ENCODE assay signal across 8 cellular contexts in genomic region chr11:78715639-78716311, GRCh38.
DNase-seq lines count a peak whose midpoint lies in the region; ATAC-seq and TF ChIP-seq lines count a peak whose summit lies in the region.

No MANE protein-coding gene starts in this region.

- ATAC-seq in HG03432 (IDR thresholded peaks at IDR 0.05; ENCODE audit: unreplicated experiment) (peak; percentile 72), GM19324 (IDR thresholded peaks at IDR 0.05; ENCODE audit: low FRiP score, unreplicated experiment) (no peak)
- ATAC-seq in activated T-cell treated with anti-CD3 and anti-CD28 coated beads, Interleukin-2, amount 50 U/mL, for 72 hours (replicated peaks in 1 of 2), result peak; percentile 66 to 75

- no peaks in the 10 kb centered on the region for H3K9me3 ChIP-seq in left ventricle myocardium inferior (replicated peaks)
- H3K9me3 ChIP-seq in spleen, result no peaks in the 10 kb centered on the region

- H3K36me3 Mint-ChIP-seq in activated T-cell treated with anti-CD3 and anti-CD28 coated beads, Interleukin-2, amount 50 U/mL, for 72 hours (ENCODE audit: insufficient read depth in 2 of 2), result no peaks in the 10 kb centered on the region

- H3K36me3 ChIP-seq in left ventricle myocardium inferior, result no peaks in the 10 kb centered on the region
- no peaks in the 10 kb centered on the region for H3K36me3 ChIP-seq in spleen

- H3K4me1 ChIP-seq in left ventricle myocardium inferior (no peaks in the 10 kb centered on the region), spleen (no peaks in the 10 kb centered on the region)

- H3K27me3 ChIP-seq in left ventricle myocardium inferior (ENCODE audit: low read depth) (peaks cover 11% of the 10 kb centered on the region), spleen (replicated peaks in 1 of 7) (no peaks in the 10 kb centered on the region)

- H3K27ac Mint-ChIP-seq in activated T-cell treated with anti-CD3 and anti-CD28 coated beads, Interleukin-2, amount 50 U/mL, for 72 hours, result no peak overlapping the region

- no peak for TF ChIP-seq POLR2A in spleen (IDR thresholded peaks at IDR 0.05)

- peak; percentile 51 for TF ChIP-seq CTCF in left ventricle myocardium inferior (IDR thresholded peaks at IDR 0.05; ENCODE audit: borderline replicate concordance)
- peak in 6 of 11 experiments; percentile 16 to 62 (median 46) for TF ChIP-seq CTCF in spleen (IDR thresholded peaks at IDR 0.05 in 8 of 11, conservative IDR thresholded peaks at IDR 0.05 in 3 of 11)

- H3K9me3 Mint-ChIP-seq in activated T-cell treated with anti-CD3 and anti-CD28 coated beads, Interleukin-2, amount 50 U/mL, for 72 hours, result no peaks in the 10 kb centered on the region

- 49 to 59% (median 52%) methylated on average over 8 of the region's 8 CpGs for WGBS in spleen, 5 donors

- H3K4me1 Mint-ChIP-seq in activated T-cell treated with anti-CD3 and anti-CD28 coated beads, Interleukin-2, amount 50 U/mL, for 72 hours (ENCODE audit: low read depth), result peaks cover 9% of the 10 kb centered on the region

- DNase-seq in activated CD4-positive, alpha-beta T cell treated with anti-CD3 and anti-CD28 coated beads for 24 hours (ENCODE audit: low read depth in 2 of 2), result peak; percentile 8 to 37
- DNase-seq in activated CD4-positive, alpha-beta T cell treated with anti-CD3 and anti-CD28 coated beads, Interleukin-2, amount 50 U/mL, for 4 hours, result no peak
- DNase-seq in NCI-H345 (lab: John Stamatoyannopoulos, UW) (peak; percentile 88), left ventricle myocardium inferior (no peak), spleen (no peak)
- peak; percentile 56 to 59 for DNase-seq in activated T-cell treated with anti-CD3 and anti-CD28 coated beads, Interleukin-2, amount 50 U/mL, for 72 hours

- intact Hi-C loops in left ventricle myocardium inferior (cut with micrococcal nuclease), result no loop called here
- intact Hi-C loops in spleen (cut with DNase I; ENCODE audit: low total_unique reads), result no loop called here

- H3K27ac ChIP-seq in left ventricle myocardium inferior (replicated peaks), result no peak overlapping the region
- H3K27ac ChIP-seq in spleen, result no peak overlapping the region

- peaks cover 37% of the 10 kb centered on the region for H3K27me3 Mint-ChIP-seq in activated T-cell treated with anti-CD3 and anti-CD28 coated beads, Interleukin-2, amount 50 U/mL, for 72 hours (ENCODE audit: low read depth)

- H3K4me3 Mint-ChIP-seq in activated T-cell treated with anti-CD3 and anti-CD28 coated beads, Interleukin-2, amount 50 U/mL, for 72 hours, result no peak overlapping the region

- no peak overlapping the region for H3K4me3 ChIP-seq in left ventricle myocardium inferior
- H3K4me3 ChIP-seq in spleen, result no peak overlapping the region

Comparison
In these comparisons a context has a peak if more than half of its experiments do, and no peak if none do; other contexts are left out.
1. DNase-seq: peak in activated CD4-positive, alpha-beta T cell treated with anti-CD3 and anti-CD28 coated beads for 24 hours (2 of 2), NCI-H345 (single experiment) and activated T-cell treated with anti-CD3 and anti-CD28 coated beads, Interleukin-2, amount 50 U/mL, for 72 hours (2 of 2); none in activated CD4-positive, alpha-beta T cell treated with anti-CD3 and anti-CD28 coated beads, Interleukin-2, amount 50 U/mL, for 4 hours (0 of 2), left ventricle myocardium inferior (single experiment) and spleen (single experiment).